ENCODE assay signal across 11 cellular contexts in genomic region chr21:32426592-32427051, GRCh38. TPM values are rescaled to one million over a fixed set of nuclear protein-coding genes. Genes with fewer than 3 reads are reported as not detected.
DNase-seq lines count a peak whose midpoint lies in the region; ATAC-seq and TF ChIP-seq lines count a peak whose summit lies in the region.
"Had no signal": no experiment of that assay in that cellular context is flagged by ENCODE, and none has a peak within 500 bp of the region (broad histone marks: within the 10 kb centered on the region; RNA-seq: fewer than 3 reads in every experiment).

No MANE protein-coding gene starts in this region.

- POLR2A ChIA-PET in HCT116 (lab: Charles Lee): no interaction called here
- POLR2A ChIA-PET in MCF 10A (lab: Yijun Ruan, JAX): interaction anchor here (0.6 to 2.6 kb wide), 6 partner anchors 9 to 60 kb away, joined by 3 to 22 read pairs (median 4); no protein-coding TSS in a partner anchor
- POLR2A ChIA-PET in activated CD4-positive, alpha-beta T cell treated with anti-CD3 and anti-CD28 coated beads for 36 hours (lab: Charles Lee): no interaction called here

- intact Hi-C loops in HCT116 (cut with micrococcal nuclease) (no loop called here), MCF 10A (cut with micrococcal nuclease) (no loop called here), Right ventricle myocardium superior (cut with DNase I) (no loop called here)
- intact Hi-C loops in activated CD4-positive, alpha-beta T cell treated with anti-CD3 and anti-CD28 coated beads for 36 hours (cut with DNase I, micrococcal nuclease): no loop called here

- H3K27ac ChIP-seq in HCT116 (ENCODE audit: low read depth, low read length) (no peak overlapping the region), skin epidermis (peak overlapping the region in 12 of 21 experiments; percentile 12 to 78 (median 36))
- H3K27ac ChIP-seq: transverse colon had no signal

- H3K9me2 ChIP-seq in HCT116 (ENCODE audit: insufficient read depth): no peaks in the 10 kb centered on the region

- H4K20me1 ChIP-seq in HCT116 (ENCODE audit: insufficient read depth): peaks cover 5% of the 10 kb centered on the region; the same call in 1 of the 2 replicates

- H3K27me3 ChIP-seq in HCT116 (ENCODE audit: insufficient read depth, low read length): no peaks in the 10 kb centered on the region
- H3K27me3 ChIP-seq: transverse colon had no signal

- H3K4me3 ChIP-seq in HCT116 (replicated peaks in 1 of 2; ENCODE audit: low read depth in 1 of 2, low read length in 2 of 2) (no peak overlapping the region), skin epidermis (no peak overlapping the region)
- H3K4me3 ChIP-seq: transverse colon had no signal

- peak overlapping the region; percentile 13 for H3K4me2 ChIP-seq in HCT116 (ENCODE audit: low read length)

- peak overlapping the region; percentile 50 for H3K4me3 Mint-ChIP-seq in MCF 10A (ENCODE audit: unreplicated experiment)
- H3K4me3 Mint-ChIP-seq in activated CD4-positive, alpha-beta T cell treated with anti-CD3 and anti-CD28 coated beads for 36 hours: no peak overlapping the region
- H3K4me3 Mint-ChIP-seq: activated CD8-positive, alpha-beta memory T cell treated with anti-CD3 and anti-CD28 coated beads, Interleukin-2, amount 10 ng/mL, durations not matched to agents 7 days and 5 days had no signal

- TF ChIP-seq CTCF in HCT116 (IDR thresholded peaks at IDR 0.05 in 2 of 3, conservative IDR thresholded peaks at IDR 0.05 in 1 of 3; ENCODE audit: borderline replicate concordance in 1 of 3, insufficient read depth in 1 of 3, low read depth in 2 of 3, low read length in 2 of 3) (no peak), MCF 10A (IDR thresholded peaks at IDR 0.05; ENCODE audit: unreplicated experiment) (no peak)

- H3K4me1 Mint-ChIP-seq in MCF 10A (ENCODE audit: insufficient read depth, unreplicated experiment): peaks cover 26% of the 10 kb centered on the region
- no peaks in the 10 kb centered on the region for H3K4me1 Mint-ChIP-seq in activated CD4-positive, alpha-beta T cell treated with anti-CD3 and anti-CD28 coated beads for 36 hours
- H3K4me1 Mint-ChIP-seq: activated CD8-positive, alpha-beta memory T cell treated with anti-CD3 and anti-CD28 coated beads, Interleukin-2, amount 10 ng/mL, durations not matched to agents 7 days and 5 days had no signal

- RAD21 ChIA-PET in HCT116 (lab: Charles Lee; ENCODE audit: low non-redundant PET in 1 of 2, low total read pairs in 2 of 2, uncharacterized antibody in 2 of 2, unreplicated experiment in 2 of 2): no interaction called here

- ATAC-seq in HCT116: no peak
- ATAC-seq in Right ventricle myocardium superior (ENCODE audit: poor library complexity): peak; percentile 18
- no peak for ATAC-seq in activated CD4-positive, alpha-beta T cell treated with anti-CD3 and anti-CD28 coated beads for 36 hours
- ATAC-seq in HG02763 (IDR thresholded peaks at IDR 0.05; ENCODE audit: unreplicated experiment): no peak
- ATAC-seq: activated CD8-positive, alpha-beta memory T cell treated with anti-CD3 and anti-CD28 coated beads, Interleukin-2, amount 10 ng/mL, durations not matched to agents 7 days and 5 days had no signal

- TF ChIP-seq POLR2A in HCT116 (IDR thresholded peaks at IDR 0.05; ENCODE audit: borderline replicate concordance, extremely low read depth, insufficient read depth, insufficient read length): no peak

- peaks cover 9% of the 10 kb centered on the region for H3K9me3 Mint-ChIP-seq in MCF 10A (ENCODE audit: unreplicated experiment)
- H3K9me3 Mint-ChIP-seq in activated CD4-positive, alpha-beta T cell treated with anti-CD3 and anti-CD28 coated beads for 36 hours (ENCODE audit: low read depth): peaks cover 3% of the 10 kb centered on the region

- H3K27ac Mint-ChIP-seq in MCF 10A (ENCODE audit: low read depth, unreplicated experiment): peak overlapping the region; percentile 69
- H3K27ac Mint-ChIP-seq in activated CD4-positive, alpha-beta T cell treated with anti-CD3 and anti-CD28 coated beads for 36 hours: no peak overlapping the region
- H3K27ac Mint-ChIP-seq: activated CD8-positive, alpha-beta memory T cell treated with anti-CD3 and anti-CD28 coated beads, Interleukin-2, amount 10 ng/mL, durations not matched to agents 7 days and 5 days had no signal

- CTCF ChIA-PET in HCT116 (lab: Charles Lee): no interaction called here
- CTCF ChIA-PET in MCF 10A (lab: Yijun Ruan, JAX): interaction anchor here (0.6 to 1.4 kb wide), 4 partner anchors 12 to 174 kb away, joined by 3 to 5 read pairs (median 3); no protein-coding TSS in a partner anchor
- CTCF ChIA-PET in activated CD4-positive, alpha-beta T cell treated with anti-CD3 and anti-CD28 coated beads for 36 hours (lab: Charles Lee): interaction anchor here (1.3 kb wide), 1 partner anchor 19 kb away, joined by 3 read pairs; no protein-coding TSS in a partner anchor

- no TSS peak for BruUV-seq in HCT116 (replicated peaks; lab: Mats Ljungman, UMichigan)
- BruUV-seq in MCF 10A (replicated peaks; lab: Mats Ljungman, UMichigan): no TSS peak

- H3K79me2 ChIP-seq in HCT116 (ENCODE audit: insufficient read depth, low read length): peaks cover 77% of the 10 kb centered on the region

- peaks cover 16% of the 10 kb centered on the region for H3K36me3 Mint-ChIP-seq in MCF 10A (ENCODE audit: insufficient read depth, unreplicated experiment)
- H3K36me3 Mint-ChIP-seq in activated CD4-positive, alpha-beta T cell treated with anti-CD3 and anti-CD28 coated beads for 36 hours (ENCODE audit: low read depth): peaks cover 14% of the 10 kb centered on the region

- no peak overlapping the region for H2AFZ ChIP-seq in HCT116 (ENCODE audit: low read depth, low read length, poor library complexity, severe bottlenecking)

- peaks cover 0 to 3% of the 10 kb centered on the region in 2 experiments; a peak in 1 of 4 replicates for H3K36me3 ChIP-seq in HCT116 (ENCODE audit: control insufficient read depth in 1 of 2, insufficient read depth in 2 of 2, low read length in 2 of 2)
- H3K36me3 ChIP-seq: transverse colon had no signal

- no peak for DNase-seq in HCT116 (ENCODE audit: low read depth, low spot score)
- no peak for DNase-seq in MCF 10A (ENCODE audit: unreplicated experiment)
- DNase-seq in Right ventricle myocardium superior: no peak
- DNase-seq in GM19240 (ENCODE audit: insufficient read length, low spot score): no peak
- DNase-seq in activated CD4-positive, alpha-beta T cell treated with anti-CD3 and anti-CD28 coated beads for 36 hours: no peak
- no peak for DNase-seq in NCI-H146 (lab: John Stamatoyannopoulos, UW)
- DNase-seq: activated CD8-positive, alpha-beta memory T cell treated with anti-CD3 and anti-CD28 coated beads, Interleukin-2, amount 10 ng/mL, durations not matched to agents 7 days and 5 days; T-helper 9 cell; transverse colon had no signal

- no peaks in the 10 kb centered on the region for H3K9me3 ChIP-seq in HCT116 (ENCODE audit: control insufficient read depth in 1 of 2, insufficient read depth in 1 of 2, low read depth in 1 of 2, low read length in 2 of 2)
- H3K9me3 ChIP-seq: transverse colon had no signal

- no peak overlapping the region for H3K9ac ChIP-seq in HCT116 (ENCODE audit: low read length)

- H3K27me3 Mint-ChIP-seq in MCF 10A (ENCODE audit: insufficient read depth, unreplicated experiment): no peaks in the 10 kb centered on the region
- no peaks in the 10 kb centered on the region for H3K27me3 Mint-ChIP-seq in activated CD4-positive, alpha-beta T cell treated with anti-CD3 and anti-CD28 coated beads for 36 hours
- H3K27me3 Mint-ChIP-seq: activated CD8-positive, alpha-beta memory T cell treated with anti-CD3 and anti-CD28 coated beads, Interleukin-2, amount 10 ng/mL, durations not matched to agents 7 days and 5 days had no signal

- TF ChIP-seq RAD21 in HCT116 (IDR thresholded peaks at IDR 0.05; ENCODE audit: low read depth): no peak

- peaks cover 11 to 44% of the 10 kb centered on the region in 2 experiments; a peak in 3 of 4 replicates for H3K4me1 ChIP-seq in HCT116 (ENCODE audit: control insufficient read depth in 1 of 2, insufficient read depth in 2 of 2, low read length in 2 of 2)
- H3K4me1 ChIP-seq: transverse colon had no signal

TF ChIP-seq in HCT116, 20 proteins besides CTCF, POLR2A, EP300 and RAD21 (continues in another document):
- TF ChIP-seq ATF3 (IDR thresholded peaks at IDR 0.05) (no peak), SP1 (IDR thresholded peaks at IDR 0.05; ENCODE audit: low read depth) (no peak), CEBPB (IDR thresholded peaks at IDR 0.05; ENCODE audit: low read depth) (no peak), FOSL1 (IDR thresholded peaks at IDR 0.05; ENCODE audit: low read depth) (no peak), ZNF274 (IDR thresholded peaks at IDR 0.05; ENCODE audit: low read depth, low read length) (no peak), SRF (IDR thresholded peaks at IDR 0.05; ENCODE audit: low read depth) (no peak), MAX (IDR thresholded peaks at IDR 0.05) (no peak), JUND (IDR thresholded peaks at IDR 0.05) (no peak), POLR2AphosphoS5 (IDR thresholded peaks at IDR 0.05; ENCODE audit: low read depth, low read length) (no peak), SIN3A (IDR thresholded peaks at IDR 0.05; ENCODE audit: low read depth) (no peak)

RNA-seq across cellular contexts. Expression of gene EVA1C, which starts 14.1 kb away (rescaled TPM):
- 29.3 TPM for total RNA-seq in HCT116 (2021; ENCODE audit: unreplicated experiment)
- 13.5 and 14.9 TPM in 2 replicates for polyA plus RNA-seq in HCT116 (2012)
- 16.8 and 22.2 TPM in 2 replicates for total RNA-seq in MCF 10A (2022)
- 12.9 TPM for total RNA-seq in Right ventricle myocardium superior
- 10 to 100 TPM in 1 of 2 experiments, 1 to 10 TPM in 1; 9.3 to 10.4 TPM for total RNA-seq in activated CD4-positive, alpha-beta T cell treated with anti-CD3 and anti-CD28 coated beads for 36 hours

RNA-seq across cellular contexts. Expression of gene URB1, which starts 33.8 kb away (rescaled TPM):
- total RNA-seq in HCT116 (2021; ENCODE audit: unreplicated experiment) (28.3 TPM), MCF 10A (2022) (32.3 and 43.5 TPM in 2 replicates), Right ventricle myocardium superior (11.4 TPM)
- polyA plus RNA-seq in HCT116 (2012): 11.9 and 13.4 TPM in 2 replicates
- 10 to 100 TPM; 24.6 to 28.5 TPM for total RNA-seq in activated CD4-positive, alpha-beta T cell treated with anti-CD3 and anti-CD28 coated beads for 36 hours
